ENCODE assay signal across 8 cellular contexts in genomic region chr10:75230600-75231038, GRCh38. TPM values are rescaled to one million over a fixed set of nuclear protein-coding genes. Genes with fewer than 3 reads are reported as not detected.
A peak's percentile ranks its signal among the peaks of the same experiment; 100 is the strongest.
DNase-seq lines count a peak whose midpoint lies in the region; ATAC-seq, FAIRE-seq and TF ChIP-seq lines count a peak whose summit lies in the region.

No MANE protein-coding gene starts in this region.

- intact Hi-C loops in mucosa of descending colon (cut with DNase I, micrococcal nuclease), result loop anchor here in 1 of 2 donors (10.0 kb wide), 1 partner anchor 986 kb away; no protein-coding TSS in a partner anchor

- H3K4me3 ChIP-seq in HL-60 (replicated peaks; ENCODE audit: insufficient read depth, low read length), result no peak overlapping the region
- no peak overlapping the region for H3K4me3 ChIP-seq in mucosa of descending colon

- no peaks in the 10 kb centered on the region for H3K9me3 ChIP-seq in mucosa of descending colon

- TF ChIP-seq CTCF in HL-60 (IDR thresholded peaks at IDR 0.05; ENCODE audit: insufficient read depth, low read length) (peak; percentile 96), mucosa of descending colon (IDR thresholded peaks at IDR 0.05) (peak; percentile 78)

- peak; percentile 45 for FAIRE-seq in endometrium (lab: Jason Lieb, UNC)

- ATAC-seq in GM19324 (IDR thresholded peaks at IDR 0.05; ENCODE audit: low FRiP score, unreplicated experiment) (peak; percentile 29), mucosa of descending colon (peak; percentile 39)

- H3K27ac ChIP-seq in HL-60 (replicated peaks), result no peak overlapping the region

- peaks cover 13% of the 10 kb centered on the region for H3K4me1 ChIP-seq in mucosa of descending colon (ENCODE audit: low read depth)

- H3K36me3 ChIP-seq in mucosa of descending colon (ENCODE audit: low read depth), result no peaks in the 10 kb centered on the region

- peak in 12 of 14 donors; percentile 38 to 77 (median 66) for DNase-seq in C1 segment of cervical spinal cord (lab: John Stamatoyannopoulos, UW)
- DNase-seq in HL-60 (ENCODE audit: low read depth in 1 of 2, low spot score in 1 of 2), result peak; percentile 71 to 93
- DNase-seq in NOMO-1 treated with dmso at 0.1 percent for 144 hours (lab: John Stamatoyannopoulos, UW; ENCODE audit: unreplicated experiment), result peak; percentile 44
- peak; percentile 69 to 89 (median 74) for DNase-seq in activated CD8-positive, alpha-beta memory T cell treated with anti-CD3 and anti-CD28 coated beads for 48 hours (ENCODE audit: low read depth in 2 of 3, low spot score in 2 of 3)
- peak; percentile 91 to 97 (median 93) for DNase-seq in mucosa of descending colon
- DNase-seq in stimulated activated CD8-positive, alpha-beta memory T cell treated with anti-CD3 and anti-CD28 coated beads, Interleukin-7, amount 100 ng/mL, for 1 hour (ENCODE audit: low read depth in 2 of 2), result peak; percentile 80 to 93

- no peaks in the 10 kb centered on the region for H3K27me3 ChIP-seq in HL-60 (ENCODE audit: insufficient read depth, poor library complexity, severe bottlenecking)

RNA-seq across cellular contexts. Expression of gene COMTD1, which starts 5.1 kb away (rescaled TPM):
- 10 to 100 TPM; 42.9 to 76.3 (median 72.3) TPM for total RNA-seq in mucosa of descending colon

RNA-seq across cellular contexts. Expression of gene VDAC2, which starts 20.0 kb away (rescaled TPM):
- total RNA-seq in mucosa of descending colon, result 100 to 1,000 TPM; 265 to 296 (median 284) TPM
